2 cellular contexts compared by ENCODE assay signal in the genomic region with DNA sequence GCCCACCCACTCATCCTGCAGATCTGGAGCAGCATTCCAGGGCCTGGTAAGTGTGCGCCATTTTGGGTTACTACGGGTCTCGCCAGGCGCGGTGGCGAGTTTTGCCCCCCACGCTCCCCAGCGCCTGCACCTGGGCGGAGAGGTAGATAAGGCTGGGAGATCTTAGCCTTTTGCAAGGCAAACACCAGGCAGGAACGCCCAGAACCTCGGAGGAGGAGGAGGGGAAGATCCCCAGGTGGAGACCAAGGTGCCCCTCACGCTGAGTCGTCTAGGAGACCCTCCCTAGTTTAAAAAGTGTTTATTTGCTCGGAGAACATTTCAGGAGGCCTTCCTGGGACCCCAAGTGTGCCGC.
TF ChIP-seq lines count a peak whose summit lies in the region.

No MANE protein-coding gene starts in this region.

TF ChIP-seq in IMR-90, 13 proteins besides CTCF, POLR2A, EP300 and RAD21:
- TF ChIP-seq SMC3 (IDR thresholded peaks at IDR 0.05; ENCODE audit: low read depth, low read length) (no peak), FOS (IDR thresholded peaks at IDR 0.05; ENCODE audit: low read depth, low read length) (no peak), NFE2L2 (IDR thresholded peaks at IDR 0.05; ENCODE audit: low read depth, low read length) (no peak), RFX5 (IDR thresholded peaks at IDR 0.05; ENCODE audit: low read depth, low read length) (no peak), MXI1 (IDR thresholded peaks at IDR 0.05; ENCODE audit: borderline replicate concordance, low read depth, low read length) (no peak), MAFK (IDR thresholded peaks at IDR 0.05; ENCODE audit: low read depth, low read length) (no peak), CEBPB (IDR thresholded peaks at IDR 0.05; ENCODE audit: low read depth, low read length) (no peak), BHLHE40 (IDR thresholded peaks at IDR 0.05; ENCODE audit: low read depth, low read length) (no peak), RCOR1 (IDR thresholded peaks at IDR 0.05; ENCODE audit: insufficient replicate concordance, low read length) (no peak), MAZ (IDR thresholded peaks at IDR 0.05; ENCODE audit: borderline replicate concordance, low read depth, low read length) (no peak), CHD1 (IDR thresholded peaks at IDR 0.05; ENCODE audit: low read depth, low read length) (no peak)
- TF ChIP-seq, protein P1, sequence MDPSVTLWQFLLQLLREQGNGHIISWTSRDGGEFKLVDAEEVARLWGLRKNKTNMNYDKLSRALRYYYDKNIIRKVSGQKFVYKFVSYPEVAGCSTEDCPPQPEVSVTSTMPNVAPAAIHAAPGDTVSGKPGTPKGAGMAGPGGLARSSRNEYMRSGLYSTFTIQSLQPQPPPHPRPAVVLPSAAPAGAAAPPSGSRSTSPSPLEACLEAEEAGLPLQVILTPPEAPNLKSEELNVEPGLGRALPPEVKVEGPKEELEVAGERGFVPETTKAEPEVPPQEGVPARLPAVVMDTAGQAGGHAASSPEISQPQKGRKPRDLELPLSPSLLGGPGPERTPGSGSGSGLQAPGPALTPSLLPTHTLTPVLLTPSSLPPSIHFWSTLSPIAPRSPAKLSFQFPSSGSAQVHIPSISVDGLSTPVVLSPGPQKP (IDR thresholded peaks at IDR 0.05; ENCODE audit: borderline replicate concordance, low read depth, low read length), result no peak
- TF ChIP-seq, protein P2, sequence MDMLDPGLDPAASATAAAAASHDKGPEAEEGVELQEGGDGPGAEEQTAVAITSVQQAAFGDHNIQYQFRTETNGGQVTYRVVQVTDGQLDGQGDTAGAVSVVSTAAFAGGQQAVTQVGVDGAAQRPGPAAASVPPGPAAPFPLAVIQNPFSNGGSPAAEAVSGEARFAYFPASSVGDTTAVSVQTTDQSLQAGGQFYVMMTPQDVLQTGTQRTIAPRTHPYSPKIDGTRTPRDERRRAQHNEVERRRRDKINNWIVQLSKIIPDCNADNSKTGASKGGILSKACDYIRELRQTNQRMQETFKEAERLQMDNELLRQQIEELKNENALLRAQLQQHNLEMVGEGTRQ (IDR thresholded peaks at IDR 0.05; ENCODE audit: low read depth, low read length), result no peak

TF ChIP-seq in H1, 55 proteins besides CTCF, POLR2A, EP300 and RAD21:
- TF ChIP-seq JUND (IDR thresholded peaks at IDR 0.05; ENCODE audit: low read length), result no peak
- TF ChIP-seq TCF12 (IDR thresholded peaks at IDR 0.05; ENCODE audit: low read depth, low read length), result no peak
- no peak for TF ChIP-seq SP1 (IDR thresholded peaks at IDR 0.05; ENCODE audit: low read depth, low read length)
- TF ChIP-seq CHD1 (IDR thresholded peaks at IDR 0.05; ENCODE audit: low read depth, low read length), result no peak
- TF ChIP-seq, protein P3, sequence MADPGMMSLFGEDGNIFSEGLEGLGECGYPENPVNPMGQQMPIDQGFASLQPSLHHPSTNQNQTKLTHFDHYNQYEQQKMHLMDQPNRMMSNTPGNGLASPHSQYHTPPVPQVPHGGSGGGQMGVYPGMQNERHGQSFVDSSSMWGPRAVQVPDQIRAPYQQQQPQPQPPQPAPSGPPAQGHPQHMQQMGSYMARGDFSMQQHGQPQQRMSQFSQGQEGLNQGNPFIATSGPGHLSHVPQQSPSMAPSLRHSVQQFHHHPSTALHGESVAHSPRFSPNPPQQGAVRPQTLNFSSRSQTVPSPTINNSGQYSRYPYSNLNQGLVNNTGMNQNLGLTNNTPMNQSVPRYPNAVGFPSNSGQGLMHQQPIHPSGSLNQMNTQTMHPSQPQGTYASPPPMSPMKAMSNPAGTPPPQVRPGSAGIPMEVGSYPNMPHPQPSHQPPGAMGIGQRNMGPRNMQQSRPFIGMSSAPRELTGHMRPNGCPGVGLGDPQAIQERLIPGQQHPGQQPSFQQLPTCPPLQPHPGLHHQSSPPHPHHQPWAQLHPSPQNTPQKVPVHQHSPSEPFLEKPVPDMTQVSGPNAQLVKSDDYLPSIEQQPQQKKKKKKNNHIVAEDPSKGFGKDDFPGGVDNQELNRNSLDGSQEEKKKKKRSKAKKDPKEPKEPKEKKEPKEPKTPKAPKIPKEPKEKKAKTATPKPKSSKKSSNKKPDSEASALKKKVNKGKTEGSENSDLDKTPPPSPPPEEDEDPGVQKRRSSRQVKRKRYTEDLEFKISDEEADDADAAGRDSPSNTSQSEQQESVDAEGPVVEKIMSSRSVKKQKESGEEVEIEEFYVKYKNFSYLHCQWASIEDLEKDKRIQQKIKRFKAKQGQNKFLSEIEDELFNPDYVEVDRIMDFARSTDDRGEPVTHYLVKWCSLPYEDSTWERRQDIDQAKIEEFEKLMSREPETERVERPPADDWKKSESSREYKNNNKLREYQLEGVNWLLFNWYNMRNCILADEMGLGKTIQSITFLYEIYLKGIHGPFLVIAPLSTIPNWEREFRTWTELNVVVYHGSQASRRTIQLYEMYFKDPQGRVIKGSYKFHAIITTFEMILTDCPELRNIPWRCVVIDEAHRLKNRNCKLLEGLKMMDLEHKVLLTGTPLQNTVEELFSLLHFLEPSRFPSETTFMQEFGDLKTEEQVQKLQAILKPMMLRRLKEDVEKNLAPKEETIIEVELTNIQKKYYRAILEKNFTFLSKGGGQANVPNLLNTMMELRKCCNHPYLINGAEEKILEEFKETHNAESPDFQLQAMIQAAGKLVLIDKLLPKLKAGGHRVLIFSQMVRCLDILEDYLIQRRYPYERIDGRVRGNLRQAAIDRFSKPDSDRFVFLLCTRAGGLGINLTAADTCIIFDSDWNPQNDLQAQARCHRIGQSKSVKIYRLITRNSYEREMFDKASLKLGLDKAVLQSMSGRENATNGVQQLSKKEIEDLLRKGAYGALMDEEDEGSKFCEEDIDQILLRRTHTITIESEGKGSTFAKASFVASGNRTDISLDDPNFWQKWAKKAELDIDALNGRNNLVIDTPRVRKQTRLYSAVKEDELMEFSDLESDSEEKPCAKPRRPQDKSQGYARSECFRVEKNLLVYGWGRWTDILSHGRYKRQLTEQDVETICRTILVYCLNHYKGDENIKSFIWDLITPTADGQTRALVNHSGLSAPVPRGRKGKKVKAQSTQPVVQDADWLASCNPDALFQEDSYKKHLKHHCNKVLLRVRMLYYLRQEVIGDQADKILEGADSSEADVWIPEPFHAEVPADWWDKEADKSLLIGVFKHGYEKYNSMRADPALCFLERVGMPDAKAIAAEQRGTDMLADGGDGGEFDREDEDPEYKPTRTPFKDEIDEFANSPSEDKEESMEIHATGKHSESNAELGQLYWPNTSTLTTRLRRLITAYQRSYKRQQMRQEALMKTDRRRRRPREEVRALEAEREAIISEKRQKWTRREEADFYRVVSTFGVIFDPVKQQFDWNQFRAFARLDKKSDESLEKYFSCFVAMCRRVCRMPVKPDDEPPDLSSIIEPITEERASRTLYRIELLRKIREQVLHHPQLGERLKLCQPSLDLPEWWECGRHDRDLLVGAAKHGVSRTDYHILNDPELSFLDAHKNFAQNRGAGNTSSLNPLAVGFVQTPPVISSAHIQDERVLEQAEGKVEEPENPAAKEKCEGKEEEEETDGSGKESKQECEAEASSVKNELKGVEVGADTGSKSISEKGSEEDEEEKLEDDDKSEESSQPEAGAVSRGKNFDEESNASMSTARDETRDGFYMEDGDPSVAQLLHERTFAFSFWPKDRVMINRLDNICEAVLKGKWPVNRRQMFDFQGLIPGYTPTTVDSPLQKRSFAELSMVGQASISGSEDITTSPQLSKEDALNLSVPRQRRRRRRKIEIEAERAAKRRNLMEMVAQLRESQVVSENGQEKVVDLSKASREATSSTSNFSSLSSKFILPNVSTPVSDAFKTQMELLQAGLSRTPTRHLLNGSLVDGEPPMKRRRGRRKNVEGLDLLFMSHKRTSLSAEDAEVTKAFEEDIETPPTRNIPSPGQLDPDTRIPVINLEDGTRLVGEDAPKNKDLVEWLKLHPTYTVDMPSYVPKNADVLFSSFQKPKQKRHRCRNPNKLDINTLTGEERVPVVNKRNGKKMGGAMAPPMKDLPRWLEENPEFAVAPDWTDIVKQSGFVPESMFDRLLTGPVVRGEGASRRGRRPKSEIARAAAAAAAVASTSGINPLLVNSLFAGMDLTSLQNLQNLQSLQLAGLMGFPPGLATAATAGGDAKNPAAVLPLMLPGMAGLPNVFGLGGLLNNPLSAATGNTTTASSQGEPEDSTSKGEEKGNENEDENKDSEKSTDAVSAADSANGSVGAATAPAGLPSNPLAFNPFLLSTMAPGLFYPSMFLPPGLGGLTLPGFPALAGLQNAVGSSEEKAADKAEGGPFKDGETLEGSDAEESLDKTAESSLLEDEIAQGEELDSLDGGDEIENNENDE (IDR thresholded peaks at IDR 0.05; ENCODE audit: insufficient replicate concordance, low read length), result no peak
- no peak for TF ChIP-seq SRF (IDR thresholded peaks at IDR 0.05; ENCODE audit: low read depth, low read length)
- no peak for TF ChIP-seq BRCA1 (IDR thresholded peaks at IDR 0.05; ENCODE audit: low read depth, low read length)
- TF ChIP-seq SP2 (IDR thresholded peaks at IDR 0.05; ENCODE audit: low read length), result no peak
- peak; percentile 28 for TF ChIP-seq KDM4A (IDR thresholded peaks at IDR 0.05; ENCODE audit: low read depth, low read length, severe bottlenecking)
- TF ChIP-seq, protein P2 (IDR thresholded peaks at IDR 0.05; ENCODE audit: low read length), result no peak
- no peak for TF ChIP-seq YY1 (IDR thresholded peaks at IDR 0.05; ENCODE audit: low read depth, low read length)
- peak; percentile 56; the same call in 1 of the 2 replicates for TF ChIP-seq SUZ12 (IDR thresholded peaks at IDR 0.05; ENCODE audit: low read length)
- no peak for TF ChIP-seq SP4 (IDR thresholded peaks at IDR 0.05; ENCODE audit: low read length)
- no peak for TF ChIP-seq EGR1 (IDR thresholded peaks at IDR 0.05; ENCODE audit: borderline replicate concordance, low read depth, low read length)
- no peak for TF ChIP-seq CEBPB (IDR thresholded peaks at IDR 0.05; ENCODE audit: low read depth, low read length)
